In genomic region chr9:36401897-36402480, GRCh38 we compare ENCODE assay signal across 10 cellular contexts. TPM values are rescaled to one million over a fixed set of nuclear protein-coding genes. Genes with fewer than 3 reads are reported as not detected.
DNase-seq lines count a peak whose midpoint lies in the region; ATAC-seq and TF ChIP-seq lines count a peak whose summit lies in the region.
"Had no signal": no experiment of that assay in that cellular context is flagged by ENCODE, and none has a peak within 500 bp of the region (broad histone marks: within the 10 kb centered on the region; RNA-seq: fewer than 3 reads in every experiment).

No MANE protein-coding gene starts in this region.

- TF ChIP-seq CTCF in right lobe of liver (IDR thresholded peaks at IDR 0.05) (no peak), lower leg skin (IDR thresholded peaks at IDR 0.05) (no peak)

- intact Hi-C loops in activated naive CD4-positive, alpha-beta T cell treated with anti-CD3 and anti-CD28 coated beads for 36 hours (cut with micrococcal nuclease), result loop anchor here (1.0 to 2.0 kb wide), 3 partner anchors 23 to 170 kb away; partner anchors contain the start of gene MELK
- intact Hi-C loops in right lobe of liver (cut with DNase I), result loop anchor here (5.0 to 10.0 kb wide), 2 partner anchors 50 to 153 kb away; no protein-coding TSS in a partner anchor
- intact Hi-C loops in lower leg skin (cut with DNase I; ENCODE audit: low total_unique reads), result loop anchor here (10.0 kb wide), 1 partner anchor 53 kb away; no protein-coding TSS in a partner anchor

- peak; percentile 4 to 41 (median 18) for ATAC-seq in right lobe of liver
- no peak for ATAC-seq in GM21786 (IDR thresholded peaks at IDR 0.05; ENCODE audit: unreplicated experiment)

- H3K4me3 ChIP-seq in right lobe of liver (no peak overlapping the region), thymus (ENCODE audit: low read length) (peak overlapping the region; percentile 85), lower leg skin (ENCODE audit: low read depth, poor library complexity, severe bottlenecking) (no peak overlapping the region)

- peak overlapping the region; percentile 89 for H3K27ac Mint-ChIP-seq in activated naive CD4-positive, alpha-beta T cell treated with anti-CD3 and anti-CD28 coated beads for 36 hours
- peak overlapping the region; percentile 92 for H3K27ac Mint-ChIP-seq in activated naive CD8-positive, alpha-beta T cell

- H3K36me3 Mint-ChIP-seq in activated naive CD4-positive, alpha-beta T cell treated with anti-CD3 and anti-CD28 coated beads for 36 hours (ENCODE audit: low read depth), result no peaks in the 10 kb centered on the region
- H3K36me3 Mint-ChIP-seq in activated naive CD8-positive, alpha-beta T cell, result peaks cover 2% of the 10 kb centered on the region

- H3K27ac ChIP-seq in right lobe of liver (peak overlapping the region; percentile 36 to 89 (median 72)), thymus (ENCODE audit: low read depth) (no peak overlapping the region)

- 48% methylated on average over 3 of the region's 3 CpGs for WGBS in right lobe of liver (ENCODE audit: insufficient coverage, low coverage, low lambda C conversion rate, missing lambda C conversion rate)
- WGBS in thymus, result 95% methylated on average over 3 of the region's 3 CpGs
- WGBS in lower leg skin, 2 donors, result 72 to 73% methylated on average over 3 of the region's 3 CpGs

- H3K4me1 ChIP-seq in right lobe of liver, result peaks cover 0 to 24% (median 7%) of the 10 kb centered on the region in 4 donors
- peaks cover 8% of the 10 kb centered on the region for H3K4me1 ChIP-seq in thymus (ENCODE audit: control insufficient read depth, insufficient read depth, low read length)

- DNase-seq in activated naive CD4-positive, alpha-beta T cell treated with anti-CD3 and anti-CD28 coated beads for 36 hours, result no peak
- DNase-seq in activated naive CD4-positive, alpha-beta T cell treated with Interleukin-2 at 50 U/mL for 16 hours, result no peak
- DNase-seq in right lobe of liver (peak in 1 of 3 donors; percentile 71), NCI-H146 (lab: John Stamatoyannopoulos, UW) (no peak), lower leg skin (ENCODE audit: low spot score in 2 of 2) (no peak)
- DNase-seq: activated CD8-positive, alpha-beta memory T cell treated with anti-CD3 and anti-CD28 coated beads for 24 hours; stimulated activated naive B cell treated with anti-CD40 and anti-IgM and Interleukin-4, amounts not matched to agents 10 μg/mL and 1 μg/mL and 100 μg/mL, for 72 hours had no signal

- H3K27me3 ChIP-seq in right lobe of liver, result no peaks in the 10 kb centered on the region
- H3K27me3 ChIP-seq in thymus (ENCODE audit: control insufficient read depth, insufficient read depth), result no peaks in the 10 kb centered on the region

- CTCF ChIA-PET in activated naive CD4-positive, alpha-beta T cell treated with anti-CD3 and anti-CD28 coated beads for 36 hours (lab: Charles Lee), result interaction anchor here (0.7 to 8.8 kb wide), 5 partner anchors 20 to 327 kb away, joined by 3 to 238 read pairs (median 3); no protein-coding TSS in a partner anchor

- peaks cover 26% of the 10 kb centered on the region for H3K4me1 Mint-ChIP-seq in activated naive CD4-positive, alpha-beta T cell treated with anti-CD3 and anti-CD28 coated beads for 36 hours (ENCODE audit: low read depth)
- peaks cover 33% of the 10 kb centered on the region for H3K4me1 Mint-ChIP-seq in activated naive CD8-positive, alpha-beta T cell (ENCODE audit: low read depth)

- H3K27me3 Mint-ChIP-seq in activated naive CD4-positive, alpha-beta T cell treated with anti-CD3 and anti-CD28 coated beads for 36 hours (ENCODE audit: low read depth), result no peaks in the 10 kb centered on the region
- H3K27me3 Mint-ChIP-seq in activated naive CD8-positive, alpha-beta T cell, result no peaks in the 10 kb centered on the region
- H3K27me3 Mint-ChIP-seq: stimulated activated naive B cell treated with anti-CD40 and anti-IgM and Interleukin-4, amounts not matched to agents 10 μg/mL and 1 μg/mL and 100 μg/mL, for 72 hours had no signal

- no peaks in the 10 kb centered on the region for H3K36me3 ChIP-seq in right lobe of liver
- H3K36me3 ChIP-seq in thymus (ENCODE audit: control insufficient read depth, insufficient read depth), result no peaks in the 10 kb centered on the region

- peak overlapping the region; percentile 86 for H3K4me3 Mint-ChIP-seq in activated naive CD4-positive, alpha-beta T cell treated with anti-CD3 and anti-CD28 coated beads for 36 hours
- peak overlapping the region; percentile 87 for H3K4me3 Mint-ChIP-seq in activated naive CD8-positive, alpha-beta T cell

- H3K9me3 ChIP-seq in right lobe of liver, result no peaks in the 10 kb centered on the region
- no peaks in the 10 kb centered on the region for H3K9me3 ChIP-seq in thymus (ENCODE audit: control insufficient read depth)

- TF ChIP-seq POLR2A in right lobe of liver (IDR thresholded peaks at IDR 0.05) (no peak), lower leg skin (IDR thresholded peaks at IDR 0.05) (no peak)

- H3K9me3 Mint-ChIP-seq in activated naive CD4-positive, alpha-beta T cell treated with anti-CD3 and anti-CD28 coated beads for 36 hours, result no peaks in the 10 kb centered on the region
- no peaks in the 10 kb centered on the region for H3K9me3 Mint-ChIP-seq in activated naive CD8-positive, alpha-beta T cell (ENCODE audit: low read depth)
- H3K9me3 Mint-ChIP-seq: stimulated activated naive B cell treated with anti-CD40 and anti-IgM and Interleukin-4, amounts not matched to agents 10 μg/mL and 1 μg/mL and 100 μg/mL, for 72 hours had no signal

RNA-seq across cellular contexts. Expression of gene RNF38, which starts 1.9 kb away (rescaled TPM):
- 10 to 100 TPM; 22.1 to 22.9 TPM for total RNA-seq in activated naive CD4-positive, alpha-beta T cell treated with anti-CD3 and anti-CD28 coated beads for 36 hours
- 10 to 100 TPM in 4 of 6 experiments, 1 to 10 TPM in 2; 6.8 to 13.5 (median 11.9) TPM for total RNA-seq in right lobe of liver
- 19.0 TPM for polyA plus RNA-seq in thymus
- total RNA-seq in lower leg skin, result 10 to 100 TPM; 17.3 to 27.0 (median 23.4) TPM
